Comparison of ENCODE assay signal across 7 cellular contexts in the genomic region with DNA sequence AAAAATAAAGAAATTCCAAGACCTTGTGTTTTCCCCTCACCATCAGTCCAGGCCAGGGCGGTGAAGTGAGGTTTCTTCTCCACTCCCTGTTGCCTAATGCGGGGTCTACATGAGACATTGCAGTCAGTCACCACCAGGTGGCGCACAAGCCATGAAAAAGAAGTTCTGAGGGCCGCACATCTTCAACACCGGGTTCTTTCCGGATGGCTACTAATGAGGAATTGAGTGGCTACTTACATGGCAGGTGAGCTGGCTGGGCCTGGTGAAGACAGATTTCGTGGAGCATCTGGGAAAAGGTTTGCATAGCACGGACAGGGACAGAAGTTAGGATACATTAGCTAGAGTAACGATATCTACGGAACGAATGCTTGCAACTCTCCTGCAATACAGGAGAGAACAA. TPM values are rescaled to one million over a fixed set of nuclear protein-coding genes. Genes with fewer than 3 reads are reported as not detected.
DNase-seq lines count a peak whose midpoint lies in the region; ATAC-seq, FAIRE-seq and TF ChIP-seq lines count a peak whose summit lies in the region.

No MANE protein-coding gene starts in this region.

- no peaks in the 10 kb centered on the region for H3K9me3 ChIP-seq in astrocyte (ENCODE audit: insufficient read depth, low read depth, low read length)
- H3K9me3 ChIP-seq in right atrium auricular region: no peaks in the 10 kb centered on the region
- no peaks in the 10 kb centered on the region for H3K9me3 ChIP-seq in sigmoid colon

- H3K27ac Mint-ChIP-seq in astrocyte (ENCODE audit: unreplicated experiment): no peak overlapping the region

- H3K9me3 Mint-ChIP-seq in astrocyte (ENCODE audit: unreplicated experiment): no peaks in the 10 kb centered on the region

- no peak for TF ChIP-seq EP300 in sigmoid colon (IDR thresholded peaks at IDR 0.05)

- H4K20me1 ChIP-seq in astrocyte (ENCODE audit: insufficient read depth, low read length): no peaks in the 10 kb centered on the region

- H3K4me1 ChIP-seq in astrocyte (ENCODE audit: insufficient read depth, low read length) (peaks cover 10% of the 10 kb centered on the region), right atrium auricular region (peaks cover 4 to 13% of the 10 kb centered on the region in 2 donors), sigmoid colon (peaks cover 0 to 13% (median 12%) of the 10 kb centered on the region in 4 donors)

- no peak overlapping the region for H3K9ac ChIP-seq in astrocyte (ENCODE audit: low read length)

- H3K4me3 Mint-ChIP-seq in astrocyte (ENCODE audit: unreplicated experiment): no peak overlapping the region

- TF ChIP-seq POLR2A in sigmoid colon (IDR thresholded peaks at IDR 0.05): no peak

- TF ChIP-seq CTCF in astrocyte (IDR thresholded peaks at IDR 0.05; ENCODE audit: insufficient read depth, low read depth, low read length) (peak; percentile 88), right atrium auricular region (IDR thresholded peaks at IDR 0.05) (peak; percentile 81 to 94), sigmoid colon (IDR thresholded peaks at IDR 0.05) (peak; percentile 77 to 95 (median 87))

- ATAC-seq in GM21737 (IDR thresholded peaks at IDR 0.05; ENCODE audit: unreplicated experiment): no peak

- peaks cover 9% of the 10 kb centered on the region for H3K4me1 Mint-ChIP-seq in astrocyte (ENCODE audit: low read depth, unreplicated experiment)

- H3K4me3 ChIP-seq in astrocyte (ENCODE audit: insufficient read depth, low read depth, low read length): no peak overlapping the region
- no peak overlapping the region for H3K4me3 ChIP-seq in right atrium auricular region
- H3K4me3 ChIP-seq in sigmoid colon: no peak overlapping the region

- H3K36me3 Mint-ChIP-seq in astrocyte (ENCODE audit: low read depth, unreplicated experiment): no peaks in the 10 kb centered on the region

- WGBS in sigmoid colon, 2 donors: 23 to 28% methylated on average over 11 of the region's 11 CpGs

- H3K36me3 ChIP-seq in astrocyte (ENCODE audit: insufficient read depth, low read length) (no peaks in the 10 kb centered on the region), right atrium auricular region (no peaks in the 10 kb centered on the region), sigmoid colon (no peaks in the 10 kb centered on the region)

- peaks cover 27% of the 10 kb centered on the region for H3K27me3 Mint-ChIP-seq in astrocyte (ENCODE audit: low read depth, unreplicated experiment)

- H3K4me2 ChIP-seq in astrocyte (ENCODE audit: low read length): no peak overlapping the region

- H3K27ac ChIP-seq in astrocyte (ENCODE audit: low read depth, low read length) (no peak overlapping the region), right atrium auricular region (no peak overlapping the region), sigmoid colon (no peak overlapping the region)

- no peaks in the 10 kb centered on the region for H3K79me2 ChIP-seq in astrocyte (ENCODE audit: insufficient read depth, low read length)

- H2AFZ ChIP-seq in astrocyte (ENCODE audit: low read depth, low read length): no peak overlapping the region

- DNase-seq in GM18507 (ENCODE audit: extremely low spot score, insufficient read length, low read depth) (peak; percentile 54), NCI-H187 treated with DMSO at 0.1 percent for 48 hours (lab: John Stamatoyannopoulos, UW) (peak; percentile 84), T-helper 22 cell (ENCODE audit: low read depth) (peak; percentile 55), astrocyte (ENCODE audit: low read depth) (peak; percentile 43), right atrium auricular region (ENCODE audit: low spot score) (peak; percentile 93), sigmoid colon (peak; percentile 91)

- FAIRE-seq in GM18507 (lab: Jason Lieb, UNC) (peak; percentile 89), astrocyte (lab: Jason Lieb, UNC) (no peak)

- intact Hi-C loops in sigmoid colon (cut with DNase I): loop anchor here (1.0 kb wide), 2 partner anchors 133 to 406 kb away; no protein-coding TSS in a partner anchor

- H3K27me3 ChIP-seq in astrocyte (ENCODE audit: insufficient read depth, low read length) (peaks cover 26% of the 10 kb centered on the region), right atrium auricular region (no peaks in the 10 kb centered on the region), sigmoid colon (peaks cover 0 to 6% (median 0%) of the 10 kb centered on the region in 3 donors)

RNA-seq across cellular contexts. Expression of gene S100A11, which starts 15.8 kb away (rescaled TPM):
- total RNA-seq in astrocyte (1,415 and 1,482 TPM in 2 replicates), right atrium auricular region (100 to 1,000 TPM in 1 of 2 donors, 10 to 100 TPM in 1; 59.0 to 172 TPM), sigmoid colon (100 to 1,000 TPM in 3 of 4 donors, 10 to 100 TPM in 1; 92.6 to 156 (median 109) TPM)
- polyA plus RNA-seq in sigmoid colon: 100 to 1,000 TPM; 371 to 633 (median 478) TPM

RNA-seq across cellular contexts. Expression of gene TCHHL1, which starts 36.3 kb away (rescaled TPM):
- not detected in 2 replicates for total RNA-seq in astrocyte
- total RNA-seq in right atrium auricular region: not detected
- not detected for total RNA-seq in sigmoid colon
- polyA plus RNA-seq in sigmoid colon: not detected

RNA-seq across cellular contexts. Expression of gene S100A10, which starts 58.9 kb away (rescaled TPM):
- total RNA-seq in astrocyte (1,137 and 1,257 TPM in 2 replicates), right atrium auricular region (100 to 1,000 TPM in 1 of 2 donors, 10 to 100 TPM in 1; 75.2 to 116 TPM), sigmoid colon (10 to 100 TPM; 20.2 to 57.9 (median 43.0) TPM)
- 1,000 to 10,000 TPM; 1,087 to 1,816 (median 1,723) TPM for polyA plus RNA-seq in sigmoid colon

Comparison
In these comparisons a context has a peak if more than half of its experiments do, and no peak if none do; other contexts are left out.
1. DNase-seq: peak in every context shown above with its lines; median percentile 93 in right atrium auricular region; 91 in sigmoid colon; 84 in NCI-H187 treated with DMSO at 0.1 percent for 48 hours; 55 in T-helper 22 cell; 54 in GM18507; 43 in astrocyte.